Comparison of ENCODE assay signal across 8 cellular contexts in genomic region chr2:24919100-24919976, GRCh38. TPM values are rescaled to one million over a fixed set of nuclear protein-coding genes. Genes with fewer than 3 reads are reported as not detected.
DNase-seq lines count a peak whose midpoint lies in the region; ATAC-seq and TF ChIP-seq lines count a peak whose summit lies in the region.

No MANE protein-coding gene starts in this region.

- H3K27ac ChIP-seq in SJCRH30 (peak overlapping the region; percentile 49; the same call in 1 of the 2 replicates), iPS DF 6.9 (ENCODE audit: low read length) (no peak overlapping the region), spleen (peak overlapping the region in 4 of 8 donors; percentile 21 to 80 (median 60))

- POLR2A ChIA-PET in AG04449 (lab: Yijun Ruan, JAX): no interaction called here

- no peaks in the 10 kb centered on the region for H3K9me3 ChIP-seq in SJCRH30 (replicated peaks)
- H3K9me3 ChIP-seq in adipocyte (ENCODE audit: control insufficient read depth, low read length): no peaks in the 10 kb centered on the region
- no peaks in the 10 kb centered on the region for H3K9me3 ChIP-seq in iPS DF 6.9 (ENCODE audit: control insufficient read depth, insufficient read depth, low read length)
- H3K9me3 ChIP-seq in spleen: no peaks in the 10 kb centered on the region

- no CpG with 5 or more reads among the region's 67 CpGs for WGBS in iPS DF 6.9 (ENCODE audit: insufficient coverage, insufficient read length)
- 5 to 9% (median 8%) methylated on average over 41 to 67 of the region's 67 CpGs for WGBS in spleen, 5 donors

- H3K4me3 ChIP-seq in AG04449 (ENCODE audit: low read depth, low read length) (peak overlapping the region; percentile 62), SJCRH30 (peak overlapping the region; percentile 78), adipocyte (ENCODE audit: low read length) (peak overlapping the region; percentile 86), iPS DF 6.9 (ENCODE audit: low read length) (peak overlapping the region; percentile 69), spleen (peak overlapping the region; percentile 28 to 87 (median 60))

- no peak for TF ChIP-seq CTCF in AG04449 (IDR thresholded peaks at IDR 0.05; ENCODE audit: insufficient read depth, low read length, missing control alignments)
- no peak for TF ChIP-seq CTCF in spleen (IDR thresholded peaks at IDR 0.05 in 8 of 11, conservative IDR thresholded peaks at IDR 0.05 in 3 of 11)

- peak overlapping the region; percentile 90 for H3K9ac ChIP-seq in adipocyte (ENCODE audit: low read length)

- ATAC-seq in GM18907 (IDR thresholded peaks at IDR 0.05; ENCODE audit: unreplicated experiment) (peak; percentile 22), HG03175 (IDR thresholded peaks at IDR 0.05; ENCODE audit: unreplicated experiment) (peak; percentile 9)

- H3K36me3 ChIP-seq in SJCRH30: peaks cover 23% of the 10 kb centered on the region
- no peaks in the 10 kb centered on the region for H3K36me3 ChIP-seq in adipocyte (ENCODE audit: control insufficient read depth, insufficient read depth, low read length, severe bottlenecking)
- H3K36me3 ChIP-seq in iPS DF 6.9 (ENCODE audit: control insufficient read depth, insufficient read depth, low read length): 0 out of 2 replicates have a peak, but pooled peaks cover 3% of the 10 kb centered on the region
- peaks cover 0 to 13% (median 0%) of the 10 kb centered on the region in 6 donors for H3K36me3 ChIP-seq in spleen

- H3K4me1 ChIP-seq in SJCRH30 (peaks cover 10% of the 10 kb centered on the region; the same call in 1 of the 2 replicates), adipocyte (ENCODE audit: control insufficient read depth, insufficient read depth, low read length) (peaks cover 36% of the 10 kb centered on the region), iPS DF 6.9 (ENCODE audit: control insufficient read depth, insufficient read depth, low read length) (no peaks in the 10 kb centered on the region; the same call in 1 of the 2 replicates), spleen (peaks cover 8 to 40% (median 30%) of the 10 kb centered on the region in 6 donors)

- CTCF ChIA-PET in AG04449 (lab: Yijun Ruan, JAX): no interaction called here

- DNase-seq in AG04449 (ENCODE audit: low read depth, low spot score) (no peak), SJCRH30 (peak; percentile 48 to 58), adipocyte (ENCODE audit: low read depth) (peak; percentile 48), iPS DF 6.9 (ENCODE audit: low read depth, low spot score) (no peak), spleen (peak; percentile 76), MV-4-11 (lab: John Stamatoyannopoulos, UW) (no peak)

- H3K27me3 ChIP-seq in SJCRH30: no peaks in the 10 kb centered on the region
- no peaks in the 10 kb centered on the region for H3K27me3 ChIP-seq in adipocyte (replicated peaks; ENCODE audit: control insufficient read depth, insufficient read depth, low read length)
- no peaks in the 10 kb centered on the region; the same call in 1 of the 2 replicates for H3K27me3 ChIP-seq in iPS DF 6.9 (ENCODE audit: control insufficient read depth, insufficient read depth, low read length)
- peaks cover 0 to 15% (median 0%) of the 10 kb centered on the region in 7 donors for H3K27me3 ChIP-seq in spleen (replicated peaks in 1 of 7)

- no peak for TF ChIP-seq POLR2A in spleen (IDR thresholded peaks at IDR 0.05)

- intact Hi-C loops in spleen (cut with DNase I; ENCODE audit: low total_unique reads): no loop called here

RNA-seq across cellular contexts. Expression of gene ADCY3, which starts 0.7 kb away (rescaled TPM):
- 73.2 and 73.9 TPM in 2 replicates for total RNA-seq in SJCRH30 (2014; rRNA removed; shearing (Covaris generic))
- 10 to 100 TPM; 39.6 to 61.5 (median 58.2) TPM for total RNA-seq in spleen
- polyA plus RNA-seq in spleen: 10 to 100 TPM; 36.5 to 53.1 (median 42.4) TPM

RNA-seq across cellular contexts. Expression of gene DNAJC27, which starts 52.4 kb away (rescaled TPM):
- 9.2 and 10.5 TPM in 2 replicates for total RNA-seq in SJCRH30 (2014; rRNA removed; shearing (Covaris generic))
- total RNA-seq in spleen: 10 to 100 TPM in 1 of 7 donors, 1 to 10 TPM in 6; 4.6 to 10.5 (median 8.0) TPM
- polyA plus RNA-seq in spleen: 1 to 10 TPM; 1.7 to 3.0 (median 2.2) TPM

Comparison
In these comparisons a context has a peak if more than half of its experiments do, and no peak if none do; other contexts are left out.
1. DNase-seq: peak in SJCRH30 (2 of 2), adipocyte (single experiment) and spleen (single experiment); none in AG04449 (single experiment), iPS DF 6.9 (single experiment) and MV-4-11 (single experiment).
2. Peak in every context shown above with its lines, with median percentiles within 50 percentile points of each other: H3K4me3 ChIP-seq.